In genomic region chr2:230881840-230882239, GRCh38 we compare ENCODE assay signal across 20 cellular contexts. TPM values are rescaled to one million over a fixed set of nuclear protein-coding genes. Genes with fewer than 3 reads are reported as not detected.
"Had no signal": no experiment of that assay in that cellular context is flagged by ENCODE, and none has a peak within 500 bp of the region (broad histone marks: within the 10 kb centered on the region; RNA-seq: fewer than 3 reads in every experiment).

No MANE protein-coding gene starts in this region.

- H3K4me1 ChIP-seq: parathyroid adenoma, suprapubic skin had no signal

- H3K79me2 ChIP-seq: parathyroid adenoma had no signal

- H2AFZ ChIP-seq: parathyroid adenoma had no signal

- H3K4me3 Mint-ChIP-seq: activated T-cell treated with anti-CD3 and anti-CD28 coated beads, Interleukin-2, amount 50 U/mL, for 4 hours; stimulated activated naive CD8-positive, alpha-beta T cell treated with anti-CD3 and anti-CD28 coated beads, Interleukin-15, Interleukin-2, amounts not matched to agents 100 ng/mL and 50 ng/mL, for 24 hours; T-cell; type B pancreatic cell had no signal

- H3K9me3 Mint-ChIP-seq: activated T-cell treated with anti-CD3 and anti-CD28 coated beads, Interleukin-2, amount 50 U/mL, for 4 hours; stimulated activated naive CD8-positive, alpha-beta T cell treated with anti-CD3 and anti-CD28 coated beads, Interleukin-15, Interleukin-2, amounts not matched to agents 100 ng/mL and 50 ng/mL, for 24 hours; T-cell; type B pancreatic cell had no signal

- H3K27ac Mint-ChIP-seq: stimulated activated naive CD8-positive, alpha-beta T cell treated with anti-CD3 and anti-CD28 coated beads, Interleukin-15, Interleukin-2, amounts not matched to agents 100 ng/mL and 50 ng/mL, for 24 hours; T-cell; type B pancreatic cell had no signal

- H3K4me3 ChIP-seq: smooth muscle cell, suprapubic skin had no signal

- H3K4me2 ChIP-seq: SK-N-SH, smooth muscle cell had no signal

- ATAC-seq: activated T-cell treated with anti-CD3 and anti-CD28 coated beads, Interleukin-2, amount 50 U/mL, for 4 hours; T-cell had no signal

- H3K9me3 ChIP-seq: SK-N-SH, suprapubic skin had no signal

- H3K27me3 ChIP-seq: suprapubic skin had no signal

- H3K9ac ChIP-seq: parathyroid adenoma, SK-N-SH had no signal

- H3K27me3 Mint-ChIP-seq: stimulated activated naive CD8-positive, alpha-beta T cell treated with anti-CD3 and anti-CD28 coated beads, Interleukin-15, Interleukin-2, amounts not matched to agents 100 ng/mL and 50 ng/mL, for 24 hours; type B pancreatic cell had no signal

- H3K27ac ChIP-seq: parathyroid adenoma, suprapubic skin had no signal

- DNase-seq: activated CD4-positive, alpha-beta T cell treated with anti-CD3 and anti-CD28 coated beads for 1 hour; activated CD4-positive, alpha-beta T cell treated with anti-CD3 and anti-CD28 coated beads, Interleukin-2, amount 50 U/mL, for 4 hours; activated gamma-delta T cell treated with Interleukin-2 at 50 U/mL for 16 hours; activated T-cell treated with anti-CD3 and anti-CD28 coated beads, Interleukin-2, amount 50 U/mL, for 4 hours; dermis blood vessel endothelial cell; midbrain; SK-N-SH; T-cell; T-helper 9 cell had no signal

RNA-seq across cellular contexts. Expression of gene GPR55, which starts 43.2 kb away (rescaled TPM):
- total RNA-seq: astrocyte, bronchial epithelial cell, chondrocyte, dermis blood vessel endothelial cell, epithelial cell of proximal tubule, frontal cortex, lung microvascular endothelial cell, smooth muscle cell had no signal
- polyA plus RNA-seq: SK-N-SH, smooth muscle cell had no signal
